In the genomic region with DNA sequence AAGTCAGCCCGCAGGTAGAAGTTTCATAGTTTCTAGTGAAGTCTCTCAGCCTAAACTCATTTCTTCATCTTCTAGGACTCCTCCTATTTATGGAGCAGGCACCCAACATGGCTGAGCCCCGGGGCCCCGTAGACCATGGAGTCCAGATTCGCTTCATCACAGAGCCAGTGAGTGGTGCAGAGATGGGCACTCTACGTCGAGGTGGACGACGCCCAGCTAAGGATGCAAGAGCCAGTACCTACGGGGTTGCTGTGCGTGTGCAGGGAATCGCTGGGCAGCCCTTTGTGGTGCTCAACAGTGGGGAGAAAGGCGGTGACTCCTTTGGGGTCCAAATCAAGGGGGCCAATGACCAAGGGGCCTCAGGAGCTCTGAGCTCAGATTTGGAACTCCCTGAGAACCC, we compare ENCODE assay signal across 25 cellular contexts. TPM values are rescaled to one million over a fixed set of nuclear protein-coding genes. Genes with fewer than 3 reads are reported as not detected.
"Had no signal": no experiment of that assay in that cellular context is flagged by ENCODE, and none has a peak within 500 bp of the region (broad histone marks: within the 10 kb centered on the region; RNA-seq: fewer than 3 reads in every experiment).

No MANE protein-coding gene starts in this region.

- H3K36me3 Mint-ChIP-seq: activated naive CD8-positive, alpha-beta T cell had no signal

- H3K4me3 Mint-ChIP-seq: activated CD4-positive, alpha-beta memory T cell treated with anti-CD3 and anti-CD28 coated beads, Interleukin-2, amount 10 ng/mL, durations not matched to agents 7 days and 5 days; activated CD4-positive, alpha-beta T cell treated with anti-CD3 and anti-CD28 coated beads, Interleukin-2, amount 10 ng/mL, durations not matched to agents 7 days and 5 days; activated naive CD8-positive, alpha-beta T cell; activated T-cell treated with anti-CD3 and anti-CD28 coated beads, Interleukin-2, amount 50 U/mL, for 24 hours; activated T-cell treated with anti-CD3 and anti-CD28 coated beads, Interleukin-2, amount 50 U/mL, for 72 hours had no signal

- H3K36me3 ChIP-seq: brain microvascular endothelial cell had no signal

- H3K27me3 ChIP-seq: brain microvascular endothelial cell, colonic mucosa, esophagus squamous epithelium had no signal

- H3K4me1 ChIP-seq: colonic mucosa, gastroesophageal sphincter had no signal

- H3K27ac ChIP-seq: brain microvascular endothelial cell, colonic mucosa, epithelial cell of prostate, esophagus squamous epithelium, gastroesophageal sphincter had no signal

- H3K4me3 ChIP-seq: colonic mucosa, esophagus squamous epithelium, gastroesophageal sphincter had no signal

- DNase-seq: activated CD4-positive, alpha-beta memory T cell treated with anti-CD3 and anti-CD28 coated beads, Interleukin-2, amount 10 ng/mL, durations not matched to agents 7 days and 5 days; activated CD4-positive, alpha-beta T cell treated with anti-CD3 and anti-CD28 coated beads for 1 hour; activated CD4-positive, alpha-beta T cell treated with anti-CD3 and anti-CD28 coated beads for 4 hours; activated CD4-positive, alpha-beta T cell treated with anti-CD3 and anti-CD28 coated beads, Interleukin-2, amount 10 ng/mL, durations not matched to agents 7 days and 5 days; activated CD4-positive, alpha-beta T cell treated with anti-CD3 and anti-CD28 coated beads, Interleukin-2, amount 50 U/mL, for 4 hours; activated CD8-positive, alpha-beta memory T cell treated with anti-CD3 and anti-CD28 coated beads, Interleukin-2, amount 50 U/mL, for 48 hours; activated gamma-delta T cell; activated naive CD4-positive, alpha-beta T cell treated with anti-CD3 and anti-CD28 coated beads, Interleukin-2, amount 50 U/mL, for 16 hours; activated naive CD4-positive, alpha-beta T cell treated with Interleukin-2 at 50 U/mL for 16 hours; activated T-cell treated with anti-CD3 and anti-CD28 coated beads for 4 hours; activated T-cell treated with anti-CD3 and anti-CD28 coated beads, Interleukin-2, amount 50 U/mL, for 24 hours; activated T-cell treated with anti-CD3 and anti-CD28 coated beads, Interleukin-2, amount 50 U/mL, for 72 hours; amniotic stem cell; anterior cingulate cortex; brain microvascular endothelial cell; caudate nucleus; colonic mucosa; effector CD8-positive, alpha-beta T cell; esophagus squamous epithelium; foreskin melanocyte; T-helper 2 cell had no signal

- H3K9me3 ChIP-seq: colonic mucosa, esophagus squamous epithelium, gastroesophageal sphincter had no signal

- H3K27me3 Mint-ChIP-seq: activated CD4-positive, alpha-beta T cell treated with anti-CD3 and anti-CD28 coated beads, Interleukin-2, amount 10 ng/mL, durations not matched to agents 7 days and 5 days; activated naive CD8-positive, alpha-beta T cell; activated T-cell treated with anti-CD3 and anti-CD28 coated beads, Interleukin-2, amount 50 U/mL, for 24 hours had no signal

- H3K27ac Mint-ChIP-seq: activated CD4-positive, alpha-beta memory T cell treated with anti-CD3 and anti-CD28 coated beads, Interleukin-2, amount 10 ng/mL, durations not matched to agents 7 days and 5 days; activated CD4-positive, alpha-beta T cell treated with anti-CD3 and anti-CD28 coated beads, Interleukin-2, amount 10 ng/mL, durations not matched to agents 7 days and 5 days; activated naive CD8-positive, alpha-beta T cell; activated T-cell treated with anti-CD3 and anti-CD28 coated beads, Interleukin-2, amount 50 U/mL, for 24 hours; activated T-cell treated with anti-CD3 and anti-CD28 coated beads, Interleukin-2, amount 50 U/mL, for 72 hours had no signal

- H3K9me3 Mint-ChIP-seq: activated CD4-positive, alpha-beta memory T cell treated with anti-CD3 and anti-CD28 coated beads, Interleukin-2, amount 10 ng/mL, durations not matched to agents 7 days and 5 days; activated CD4-positive, alpha-beta T cell treated with anti-CD3 and anti-CD28 coated beads, Interleukin-2, amount 10 ng/mL, durations not matched to agents 7 days and 5 days; activated T-cell treated with anti-CD3 and anti-CD28 coated beads, Interleukin-2, amount 50 U/mL, for 24 hours; activated T-cell treated with anti-CD3 and anti-CD28 coated beads, Interleukin-2, amount 50 U/mL, for 72 hours had no signal

- ATAC-seq: activated T-cell treated with anti-CD3 and anti-CD28 coated beads, Interleukin-2, amount 50 U/mL, for 72 hours; gastroesophageal sphincter had no signal

RNA-seq across cellular contexts. Expression of a gene that starts 7.2 kb away (rescaled TPM):
- total RNA-seq: fibroblast of villous mesenchyme had no signal
